8 cellular contexts compared by ENCODE assay signal in the genomic region with DNA sequence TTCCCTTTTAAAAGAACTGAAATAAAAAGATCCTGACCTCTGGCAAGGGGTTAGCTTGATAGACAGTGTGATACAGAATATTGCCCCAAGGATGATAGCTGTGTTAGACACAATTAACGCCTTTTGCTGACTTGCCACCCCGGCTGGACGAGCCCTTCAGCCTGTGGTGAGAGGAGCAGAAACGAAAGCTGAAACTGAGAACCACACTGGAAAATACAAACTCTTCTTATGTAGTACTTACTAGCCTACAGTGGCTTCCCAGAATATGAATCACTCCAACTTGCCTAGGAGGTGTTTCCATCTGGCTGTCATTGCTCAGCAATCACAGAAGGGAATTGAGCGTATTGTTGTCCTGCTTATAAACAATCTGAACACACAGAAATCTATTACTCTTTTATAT. TPM values are rescaled to one million over a fixed set of nuclear protein-coding genes. Genes with fewer than 3 reads are reported as not detected.
DNase-seq lines count a peak whose midpoint lies in the region; ATAC-seq, FAIRE-seq and TF ChIP-seq lines count a peak whose summit lies in the region.

No MANE protein-coding gene starts in this region.

- FAIRE-seq in D721Med (lab: Jason Lieb, UNC), result no peak

- H3K27me3 Mint-ChIP-seq in natural killer cell treated with Interleukin-12 subunit alpha and Interleukin-12 subunit beta and Interleukin-15 and Interleukin-18, amount 100 ng/mL, for 72 hours, result no peaks in the 10 kb centered on the region

- DNase-seq in Right ventricle myocardium inferior (ENCODE audit: missing footprints) (no peak), Right ventricle myocardium superior (no peak), substantia nigra (lab: John Stamatoyannopoulos, UW) (no peak), D721Med (ENCODE audit: insufficient read length, low spot score) (no peak), COR-L47 (lab: John Stamatoyannopoulos, UW) (no peak)
- peak; percentile 65 for DNase-seq in activated CD4-positive, alpha-beta T cell treated with anti-CD3 and anti-CD28 coated beads for 48 hours
- DNase-seq in natural killer cell treated with Interleukin-12 subunit alpha and Interleukin-12 subunit beta and Interleukin-15 and Interleukin-18, amount 100 ng/mL, for 72 hours (ENCODE audit: low spot score), result peak; percentile 89

- intact Hi-C loops in Right ventricle myocardium inferior (cut with DNase I) (no loop called here), Right ventricle myocardium superior (cut with DNase I) (no loop called here)

- H3K9me3 Mint-ChIP-seq in natural killer cell treated with Interleukin-12 subunit alpha and Interleukin-12 subunit beta and Interleukin-15 and Interleukin-18, amount 100 ng/mL, for 72 hours, result peaks cover 3% of the 10 kb centered on the region

- H3K27ac ChIP-seq in substantia nigra (ENCODE audit: low read depth, low read length, poor library complexity, severe bottlenecking), result no peak overlapping the region

- peak overlapping the region; percentile 75 for H3K4me3 Mint-ChIP-seq in natural killer cell treated with Interleukin-12 subunit alpha and Interleukin-12 subunit beta and Interleukin-15 and Interleukin-18, amount 100 ng/mL, for 72 hours

- TF ChIP-seq CTCF in D721Med (IDR thresholded peaks at IDR 0.05; ENCODE audit: insufficient read depth, missing control alignments), result no peak

- H3K36me3 Mint-ChIP-seq in natural killer cell treated with Interleukin-12 subunit alpha and Interleukin-12 subunit beta and Interleukin-15 and Interleukin-18, amount 100 ng/mL, for 72 hours, result peaks cover 30% of the 10 kb centered on the region

- ATAC-seq in Right ventricle myocardium inferior, result peak; percentile 20
- no peak for ATAC-seq in Right ventricle myocardium superior (ENCODE audit: poor library complexity)
- peak; percentile 80 for ATAC-seq in HG03103 (IDR thresholded peaks at IDR 0.05; ENCODE audit: low read depth, unreplicated experiment)
- ATAC-seq in natural killer cell treated with Interleukin-12 subunit alpha and Interleukin-12 subunit beta and Interleukin-15 and Interleukin-18, amount 100 ng/mL, for 72 hours, result peak; percentile 91 to 92

- peaks cover 45 to 71% of the 10 kb centered on the region in 2 donors for H3K4me1 Mint-ChIP-seq in natural killer cell treated with Interleukin-12 subunit alpha and Interleukin-12 subunit beta and Interleukin-15 and Interleukin-18, amount 100 ng/mL, for 72 hours (ENCODE audit: low read depth in 2 of 2)

- H3K27ac Mint-ChIP-seq in natural killer cell treated with Interleukin-12 subunit alpha and Interleukin-12 subunit beta and Interleukin-15 and Interleukin-18, amount 100 ng/mL, for 72 hours, result peak overlapping the region; percentile 100

RNA-seq across cellular contexts. Expression of gene SAMSN1, which starts 22.9 kb away (rescaled TPM):
- total RNA-seq in Right ventricle myocardium inferior (2.4 TPM), Right ventricle myocardium superior (1.3 TPM)
- total RNA-seq in natural killer cell treated with Interleukin-12 subunit alpha and Interleukin-12 subunit beta and Interleukin-15 and Interleukin-18, amount 100 ng/mL, for 72 hours, result 100 to 1,000 TPM; 158 to 383 TPM

Comparison
In these comparisons a context has a peak if more than half of its experiments do, and no peak if none do; other contexts are left out.
1. DNase-seq: peak in activated CD4-positive, alpha-beta T cell treated with anti-CD3 and anti-CD28 coated beads for 48 hours (single experiment) and natural killer cell treated with Interleukin-12 subunit alpha and Interleukin-12 subunit beta and Interleukin-15 and Interleukin-18, amount 100 ng/mL, for 72 hours (single experiment); none in Right ventricle myocardium inferior (single experiment), Right ventricle myocardium superior (single experiment), substantia nigra (0 of 49), D721Med (single experiment) and COR-L47 (single experiment).
2. RNA of gene SAMSN1, which starts 22.9 kb away (total RNA-seq): 158 to 383 TPM in natural killer cell treated with Interleukin-12 subunit alpha and Interleukin-12 subunit beta and Interleukin-15 and Interleukin-18, amount 100 ng/mL, for 72 hours; 2.4 TPM in Right ventricle myocardium inferior (single experiment) and 1.3 TPM in Right ventricle myocardium superior (single experiment); every median in the first group is over 10 times any median in the second.